Comparison of ENCODE assay signal across 1 cellular context in the genomic region with DNA sequence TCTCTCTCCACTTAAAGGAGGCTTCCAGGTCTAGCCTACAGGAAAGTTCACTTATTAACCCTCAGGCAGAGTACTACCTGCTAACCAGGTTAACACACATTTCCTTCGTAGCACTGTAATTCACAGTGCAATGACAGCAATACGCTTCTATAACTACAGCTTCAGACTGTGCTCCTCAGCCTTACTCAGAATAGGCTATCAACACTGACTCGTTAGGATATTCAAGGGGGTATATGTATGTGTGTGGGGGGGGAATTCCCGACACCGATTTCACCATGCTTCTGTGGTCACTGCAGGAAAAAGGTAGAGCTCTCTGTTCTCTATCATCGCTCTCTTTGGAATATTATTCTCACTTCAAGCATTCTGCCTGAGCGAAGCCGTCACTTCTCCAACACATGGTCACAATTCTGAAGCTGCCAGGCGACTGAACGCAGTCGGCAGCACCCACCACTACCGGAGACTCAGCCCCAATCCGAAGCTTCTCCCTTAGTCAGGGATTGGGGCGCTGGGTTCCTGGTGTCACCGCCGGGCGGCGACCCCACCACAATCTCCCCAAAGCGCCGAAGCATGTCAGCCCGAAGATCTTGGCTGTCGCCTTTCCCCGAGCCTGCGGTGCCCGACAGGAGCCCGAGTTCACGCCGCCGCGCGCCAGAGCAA.
A peak's percentile ranks its signal among the peaks of the same experiment; 100 is the strongest.
TF ChIP-seq lines count a peak whose summit lies in the region.

No MANE protein-coding gene starts in this region.

TF ChIP-seq in IMR-90, 13 proteins besides CTCF, POLR2A, EP300 and RAD21:
- TF ChIP-seq CEBPB (IDR thresholded peaks at IDR 0.05; ENCODE audit: low read depth, low read length) (peak; percentile 10; the same call in 1 of the 2 replicates), MAZ (IDR thresholded peaks at IDR 0.05; ENCODE audit: borderline replicate concordance, low read depth, low read length) (no peak)
TF ChIP-seq in IMR-90: peak in this region for 1.
